ENCODE assay signal across 30 cellular contexts in genomic region chr2:186911551-186912085, GRCh38.
"Had no signal": no experiment of that assay in that cellular context is flagged by ENCODE, and none has a peak within 500 bp of the region (broad histone marks: within the 10 kb centered on the region; RNA-seq: fewer than 3 reads in every experiment).

No MANE protein-coding gene starts in this region.

- H3K4me3 ChIP-seq: coronary artery, esophagus muscularis mucosa, gastrocnemius medialis, heart left ventricle had no signal

- H3K9me3 ChIP-seq: esophagus muscularis mucosa, gastrocnemius medialis, heart left ventricle had no signal

- ATAC-seq: activated CD8-positive, alpha-beta T cell treated with anti-CD3 and anti-CD28 coated beads for 36 hours; activated T-cell treated with anti-CD3 and anti-CD28 coated beads, Interleukin-2, amount 50 U/mL, for 4 hours; activated T-helper 17 cell treated with anti-CD3 and anti-CD28 coated beads, Interleukin-2, amount 50 U/mL, for 72 hours; effector memory CD8-positive, alpha-beta T cell; foreskin keratinocyte; gastrocnemius medialis; heart left ventricle; T-cell; WTC11 had no signal

- H3K36me3 ChIP-seq: brain microvascular endothelial cell, esophagus muscularis mucosa, gastrocnemius medialis, heart left ventricle had no signal

- H3K27ac ChIP-seq: brain microvascular endothelial cell, coronary artery, esophagus muscularis mucosa, foreskin keratinocyte, gastrocnemius medialis, heart left ventricle, VCaP had no signal

- H3K27me3 ChIP-seq: brain microvascular endothelial cell, esophagus muscularis mucosa, foreskin keratinocyte, gastrocnemius medialis, heart left ventricle had no signal

- H3K4me1 ChIP-seq: foreskin keratinocyte, gastrocnemius medialis had no signal

- DNase-seq: activated CD4-positive, alpha-beta T cell treated with anti-CD3 and anti-CD28 coated beads for 1 hour; activated CD4-positive, alpha-beta T cell treated with anti-CD3 and anti-CD28 coated beads for 4 hours; activated CD4-positive, alpha-beta T cell treated with anti-CD3 and anti-CD28 coated beads, Interleukin-2, amount 50 U/mL, for 1 hour; activated CD4-positive, alpha-beta T cell treated with anti-CD3 and anti-CD28 coated beads, Interleukin-2, amount 50 U/mL, for 48 hours; activated CD8-positive, alpha-beta memory T cell treated with anti-CD3 and anti-CD28 coated beads for 24 hours; activated CD8-positive, alpha-beta T cell treated with anti-CD3 and anti-CD28 coated beads for 36 hours; activated effector memory CD4-positive, alpha-beta T cell treated with Interleukin-2 at 50 U/mL for 16 hours; activated gamma-delta T cell treated with Interleukin-2 at 50 U/mL for 16 hours; activated naive CD4-positive, alpha-beta T cell treated with anti-CD3 and anti-CD28 coated beads, Interleukin-2, amount 50 U/mL, for 16 hours; activated naive CD4-positive, alpha-beta T cell treated with Interleukin-2 at 50 U/mL for 16 hours; activated T-cell treated with anti-CD3 and anti-CD28 coated beads, Interleukin-2, amount 50 U/mL, for 4 hours; amniotic stem cell; anterior cingulate cortex; brain microvascular endothelial cell; effector CD4-positive, alpha-beta T cell; effector memory CD8-positive, alpha-beta T cell; erythroblast; foreskin keratinocyte; gastrocnemius medialis; glutamatergic neuron; heart left ventricle; T-cell; T1000 had no signal

- FAIRE-seq: astrocyte, bronchial epithelial cell had no signal
